1 cellular context compared by ENCODE assay signal in genomic region chr3:141311496-141312358, GRCh38.
TF ChIP-seq lines count a peak whose summit lies in the region.

No MANE protein-coding gene starts in this region.

TF ChIP-seq in HepG2, 621 proteins besides CTCF, POLR2A, EP300 and RAD21 (continued from another document and continues in another):
- TF ChIP-seq SP1 (IDR thresholded peaks at IDR 0.05) (no peak), SP1 (CRISPR knock-in tag; IDR thresholded peaks at IDR 0.05) (peak; percentile 80), TRAFD1 (CRISPR knock-in tag; IDR thresholded peaks at IDR 0.05; ENCODE audit: borderline replicate concordance) (no peak; the same call in 1 of the 2 replicates), ASH2L (IDR thresholded peaks at IDR 0.05; ENCODE audit: insufficient read length, low read depth, low read length) (peak; percentile 68), POGZ (CRISPR knock-in tag; IDR thresholded peaks at IDR 0.05) (peak; percentile 80; the same call in 1 of the 2 replicates), ZNF414 (CRISPR knock-in tag; IDR thresholded peaks at IDR 0.05) (peak; percentile 68; the same call in 1 of the 2 replicates), SAP130 (CRISPR knock-in tag; IDR thresholded peaks at IDR 0.05; ENCODE audit: low read depth) (peak; percentile 94), SRSF1 (optimal IDR thresholded peaks at IDR 0.05; ENCODE audit: low read depth, low read length) (peak; percentile 89), YEATS2 (CRISPR knock-in tag; IDR thresholded peaks at IDR 0.05; ENCODE audit: borderline replicate concordance) (peak; percentile 83; the same call in 1 of the 2 replicates), IRF2 (CRISPR knock-in tag; IDR thresholded peaks at IDR 0.05) (peak; percentile 99), ZNF431 (CRISPR knock-in tag; IDR thresholded peaks at IDR 0.05; ENCODE audit: borderline replicate concordance, low read depth) (no peak), BRCA1 (CRISPR knock-in tag; IDR thresholded peaks at IDR 0.05) (peak; percentile 95; the same call in 1 of the 2 replicates), PRMT3 (CRISPR knock-in tag; IDR thresholded peaks at IDR 0.05; ENCODE audit: borderline replicate concordance, low read depth) (no peak; the same call in 1 of the 2 replicates), GPN1 (CRISPR knock-in tag; IDR thresholded peaks at IDR 0.05; ENCODE audit: borderline replicate concordance) (no peak), ZNF609 (CRISPR knock-in tag; IDR thresholded peaks at IDR 0.05; ENCODE audit: borderline replicate concordance) (no peak), RNF219 (CRISPR knock-in tag; IDR thresholded peaks at IDR 0.05) (no peak), ZNF256 (CRISPR knock-in tag; conservative IDR thresholded peaks at IDR 0.05) (peak; percentile 87; the same call in 1 of the 2 replicates), AGO2 (optimal IDR thresholded peaks at IDR 0.05; ENCODE audit: low read depth, low read length) (peak; percentile 60), ARNT (IDR thresholded peaks at IDR 0.05) (no peak), ZBTB26 (CRISPR knock-in tag; IDR thresholded peaks at IDR 0.05; ENCODE audit: borderline replicate concordance) (peak; percentile 54; the same call in 1 of the 2 replicates), NFATC3 (CRISPR knock-in tag; IDR thresholded peaks at IDR 0.05) (no peak), ZNF263 (CRISPR knock-in tag; IDR thresholded peaks at IDR 0.05) (peak; percentile 49; the same call in 1 of the 2 replicates), ETV6 (CRISPR knock-in tag; conservative IDR thresholded peaks at IDR 0.05) (peak; percentile 73; the same call in 1 of the 2 replicates), ZIK1 (CRISPR knock-in tag; IDR thresholded peaks at IDR 0.05; ENCODE audit: borderline replicate concordance, low read depth) (0 out of 2 replicates have a peak, but pooled peaks have one; percentile 60), FOXK1 (CRISPR knock-in tag; IDR thresholded peaks at IDR 0.05; ENCODE audit: borderline replicate concordance, low read depth) (peak; percentile 81), JUND (CRISPR knock-in tag; IDR thresholded peaks at IDR 0.05) (peak; percentile 52; the same call in 1 of the 2 replicates), MEIS1 (CRISPR knock-in tag; IDR thresholded peaks at IDR 0.05; ENCODE audit: borderline replicate concordance) (peak; percentile 89; the same call in 1 of the 2 replicates), RFXAP (CRISPR knock-in tag; IDR thresholded peaks at IDR 0.05; ENCODE audit: borderline replicate concordance) (peak; percentile 87), DMAP1 (CRISPR knock-in tag; IDR thresholded peaks at IDR 0.05) (peak; percentile 88), ZFP36L1 (CRISPR knock-in tag; IDR thresholded peaks at IDR 0.05) (0 out of 2 replicates have a peak, but pooled peaks have one; percentile 62), TGIF2 (CRISPR knock-in tag; IDR thresholded peaks at IDR 0.05) (peak; percentile 90), ZMYM2 (CRISPR knock-in tag; IDR thresholded peaks at IDR 0.05) (no peak), SOX13 (IDR thresholded peaks at IDR 0.05) (no peak), SOX13 (CRISPR knock-in tag; conservative IDR thresholded peaks at IDR 0.05 in 1 of 2, IDR thresholded peaks at IDR 0.05 in 1 of 2) (peak in 1 of 2 experiments; percentile 41; a peak in 1 of 4 replicates), NR0B2 (CRISPR knock-in tag; IDR thresholded peaks at IDR 0.05) (no peak), ZFP91 (CRISPR knock-in tag; IDR thresholded peaks at IDR 0.05; ENCODE audit: borderline replicate concordance) (peak; percentile 79; the same call in 1 of the 2 replicates), ARID4A (CRISPR knock-in tag; IDR thresholded peaks at IDR 0.05; ENCODE audit: borderline replicate concordance) (peak; percentile 88; the same call in 1 of the 2 replicates), THAP8 (CRISPR knock-in tag; IDR thresholded peaks at IDR 0.05; ENCODE audit: borderline replicate concordance) (peak; percentile 57; the same call in 1 of the 2 replicates)
